In the genomic region with DNA sequence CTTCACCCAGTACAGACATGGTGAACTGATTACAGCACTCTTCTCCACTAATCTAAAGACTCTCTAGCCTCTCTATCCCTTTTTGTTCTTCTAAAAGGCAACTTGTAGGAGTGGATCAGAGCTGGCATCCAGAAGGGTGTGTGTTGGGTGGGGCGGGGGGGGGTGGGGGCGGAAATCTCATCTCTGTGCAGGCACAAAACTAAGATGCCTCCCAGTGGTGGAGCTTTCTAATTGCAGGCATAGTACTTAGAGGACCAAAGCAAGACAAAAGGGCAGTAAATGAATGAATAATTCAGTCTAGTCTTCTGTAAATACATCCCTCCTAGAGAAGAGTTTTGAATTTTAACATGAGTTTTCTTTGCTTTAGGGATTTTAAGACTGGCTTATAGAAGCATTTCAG, we compare ENCODE assay signal across 1 cellular context.
TF ChIP-seq lines count a peak whose summit lies in the region.

No MANE protein-coding gene starts in this region.

TF ChIP-seq in GM23338, 12 proteins besides CTCF, POLR2A, EP300 and RAD21 (continued from another document):
- TF ChIP-seq, protein P1, sequence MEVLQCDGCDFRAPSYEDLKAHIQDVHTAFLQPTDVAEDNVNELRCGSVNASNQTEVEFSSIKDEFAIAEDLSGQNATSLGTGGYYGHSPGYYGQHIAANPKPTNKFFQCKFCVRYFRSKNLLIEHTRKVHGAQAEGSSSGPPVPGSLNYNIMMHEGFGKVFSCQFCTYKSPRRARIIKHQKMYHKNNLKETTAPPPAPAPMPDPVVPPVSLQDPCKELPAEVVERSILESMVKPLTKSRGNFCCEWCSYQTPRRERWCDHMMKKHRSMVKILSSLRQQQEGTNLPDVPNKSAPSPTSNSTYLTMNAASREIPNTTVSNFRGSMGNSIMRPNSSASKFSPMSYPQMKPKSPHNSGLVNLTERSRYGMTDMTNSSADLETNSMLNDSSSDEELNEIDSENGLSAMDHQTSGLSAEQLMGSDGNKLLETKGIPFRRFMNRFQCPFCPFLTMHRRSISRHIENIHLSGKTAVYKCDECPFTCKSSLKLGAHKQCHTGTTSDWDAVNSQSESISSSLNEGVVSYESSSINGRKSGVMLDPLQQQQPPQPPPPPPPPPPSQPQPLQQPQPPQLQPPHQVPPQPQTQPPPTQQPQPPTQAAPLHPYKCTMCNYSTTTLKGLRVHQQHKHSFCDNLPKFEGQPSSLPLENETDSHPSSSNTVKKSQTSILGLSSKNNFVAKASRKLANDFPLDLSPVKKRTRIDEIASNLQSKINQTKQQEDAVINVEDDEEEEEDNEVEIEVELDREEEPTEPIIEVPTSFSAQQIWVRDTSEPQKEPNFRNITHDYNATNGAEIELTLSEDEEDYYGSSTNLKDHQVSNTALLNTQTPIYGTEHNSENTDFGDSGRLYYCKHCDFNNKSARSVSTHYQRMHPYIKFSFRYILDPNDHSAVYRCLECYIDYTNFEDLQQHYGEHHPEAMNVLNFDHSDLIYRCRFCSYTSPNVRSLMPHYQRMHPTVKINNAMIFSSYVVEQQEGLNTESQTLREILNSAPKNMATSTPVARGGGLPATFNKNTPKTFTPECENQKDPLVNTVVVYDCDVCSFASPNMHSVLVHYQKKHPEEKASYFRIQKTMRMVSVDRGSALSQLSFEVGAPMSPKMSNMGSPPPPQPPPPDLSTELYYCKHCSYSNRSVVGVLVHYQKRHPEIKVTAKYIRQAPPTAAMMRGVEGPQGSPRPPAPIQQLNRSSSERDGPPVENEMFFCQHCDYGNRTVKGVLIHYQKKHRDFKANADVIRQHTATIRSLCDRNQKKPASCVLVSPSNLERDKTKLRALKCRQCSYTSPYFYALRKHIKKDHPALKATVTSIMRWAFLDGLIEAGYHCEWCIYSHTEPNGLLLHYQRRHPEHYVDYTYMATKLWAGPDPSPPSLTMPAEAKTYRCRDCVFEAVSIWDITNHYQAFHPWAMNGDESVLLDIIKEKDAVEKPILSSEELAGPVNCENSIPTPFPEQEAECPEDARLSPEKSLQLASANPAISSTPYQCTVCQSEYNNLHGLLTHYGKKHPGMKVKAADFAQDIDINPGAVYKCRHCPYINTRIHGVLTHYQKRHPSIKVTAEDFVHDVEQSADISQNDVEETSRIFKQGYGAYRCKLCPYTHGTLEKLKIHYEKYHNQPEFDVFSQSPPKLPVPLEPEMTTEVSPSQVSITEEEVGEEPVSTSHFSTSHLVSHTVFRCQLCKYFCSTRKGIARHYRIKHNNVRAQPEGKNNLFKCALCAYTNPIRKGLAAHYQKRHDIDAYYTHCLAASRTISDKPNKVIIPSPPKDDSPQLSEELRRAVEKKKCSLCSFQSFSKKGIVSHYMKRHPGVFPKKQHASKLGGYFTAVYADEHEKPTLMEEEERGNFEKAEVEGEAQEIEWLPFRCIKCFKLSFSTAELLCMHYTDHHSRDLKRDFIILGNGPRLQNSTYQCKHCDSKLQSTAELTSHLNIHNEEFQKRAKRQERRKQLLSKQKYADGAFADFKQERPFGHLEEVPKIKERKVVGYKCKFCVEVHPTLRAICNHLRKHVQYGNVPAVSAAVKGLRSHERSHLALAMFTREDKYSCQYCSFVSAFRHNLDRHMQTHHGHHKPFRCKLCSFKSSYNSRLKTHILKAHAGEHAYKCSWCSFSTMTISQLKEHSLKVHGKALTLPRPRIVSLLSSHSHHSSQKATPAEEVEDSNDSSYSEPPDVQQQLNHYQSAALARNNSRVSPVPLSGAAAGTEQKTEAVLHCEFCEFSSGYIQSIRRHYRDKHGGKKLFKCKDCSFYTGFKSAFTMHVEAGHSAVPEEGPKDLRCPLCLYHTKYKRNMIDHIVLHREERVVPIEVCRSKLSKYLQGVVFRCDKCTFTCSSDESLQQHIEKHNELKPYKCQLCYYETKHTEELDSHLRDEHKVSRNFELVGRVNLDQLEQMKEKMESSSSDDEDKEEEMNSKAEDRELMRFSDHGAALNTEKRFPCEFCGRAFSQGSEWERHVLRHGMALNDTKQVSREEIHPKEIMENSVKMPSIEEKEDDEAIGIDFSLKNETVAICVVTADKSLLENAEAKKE (CRISPR knock-in tag; IDR thresholded peaks at IDR 0.05) = no peak
- TF ChIP-seq POLR2AphosphoS5 (IDR thresholded peaks at IDR 0.05; ENCODE audit: low read depth) = no peak
- no peak for TF ChIP-seq STAT1 (IDR thresholded peaks at IDR 0.05; ENCODE audit: unreplicated experiment)
- TF ChIP-seq REST (IDR thresholded peaks at IDR 0.05; ENCODE audit: unreplicated experiment) = no peak
